Comparison of ENCODE assay signal across 8 cellular contexts in genomic region chr14:101823511-101824120, GRCh38.
DNase-seq lines count a peak whose midpoint lies in the region; ATAC-seq and TF ChIP-seq lines count a peak whose summit lies in the region.

No MANE protein-coding gene starts in this region.

- H3K27me3 ChIP-seq in dorsolateral prefrontal cortex (no peaks in the 10 kb centered on the region), sigmoid colon (no peaks in the 10 kb centered on the region)

- in situ Hi-C loops in G401 (cut with HindIII; ENCODE audit: low sequenced_read_pairs): no loop called here

- TF ChIP-seq EP300 in sigmoid colon (IDR thresholded peaks at IDR 0.05): peak; percentile 8 to 80 (median 58)

- intact Hi-C loops in dorsolateral prefrontal cortex (cut with DNase I) (loop anchor here in 1 of 2 donors (10.0 kb wide), 1 partner anchor 49 kb away; no protein-coding TSS in a partner anchor), sigmoid colon (cut with DNase I) (no loop called here)

- H3K4me3 ChIP-seq in dorsolateral prefrontal cortex: peak overlapping the region in 57 of 59 donors; percentile 1 to 60 (median 36)
- peak overlapping the region; percentile 19 to 38 (median 34) for H3K4me3 ChIP-seq in sigmoid colon

- DNase-seq in G401 (ENCODE audit: low spot score) (peak; percentile 72), dorsolateral prefrontal cortex (peak in 2 of 10 donors; percentile 36 to 57), sigmoid colon (peak; percentile 94), SIG-M5 treated with dmso at 0.1 percent for 504 hours (lab: John Stamatoyannopoulos, UW; ENCODE audit: unreplicated experiment) (no peak), NCI-H446 treated with DMSO at 0.1 percent for 48 hours (lab: John Stamatoyannopoulos, UW) (no peak), T1000 (lab: John Stamatoyannopoulos, UW) (no peak)
- peak; percentile 62 for DNase-seq in activated CD4-positive, CD25-positive, alpha-beta regulatory T cell treated with anti-CD3 and anti-CD28 coated beads, Interleukin-2, amount 50 U/mL, for 16 hours (ENCODE audit: low read depth, low spot score)

- H3K4me1 ChIP-seq in sigmoid colon: peaks cover 0 to 78% (median 59%) of the 10 kb centered on the region in 4 donors

- H3K27ac ChIP-seq in dorsolateral prefrontal cortex (peak overlapping the region in 51 of 59 donors; percentile 2 to 81 (median 63)), sigmoid colon (peak overlapping the region; percentile 87 to 95 (median 92))

- no peak for TF ChIP-seq CTCF in dorsolateral prefrontal cortex (IDR thresholded peaks at IDR 0.05 in 54 of 56, conservative IDR thresholded peaks at IDR 0.05 in 2 of 56; ENCODE audit: low read depth in 1 of 56, partially characterized antibody in 56 of 56)
- TF ChIP-seq CTCF in sigmoid colon (IDR thresholded peaks at IDR 0.05): no peak

- ATAC-seq in HG02588 (IDR thresholded peaks at IDR 0.05; ENCODE audit: unreplicated experiment): peak; percentile 58

- WGBS in sigmoid colon, 2 donors: 47 to 73% methylated on average over 12 of the region's 12 CpGs

- H3K9me3 ChIP-seq in sigmoid colon: no peaks in the 10 kb centered on the region

- H3K36me3 ChIP-seq in sigmoid colon: peaks cover 0 to 10% (median 0%) of the 10 kb centered on the region in 4 donors

- peak in 1 of 2 donors; percentile 30 for TF ChIP-seq POLR2A in sigmoid colon (IDR thresholded peaks at IDR 0.05)

Comparison
In these comparisons a context has a peak if more than half of its experiments do, and no peak if none do; other contexts are left out.
1. DNase-seq: peak in G401 (single experiment), activated CD4-positive, CD25-positive, alpha-beta regulatory T cell treated with anti-CD3 and anti-CD28 coated beads, Interleukin-2, amount 50 U/mL, for 16 hours (single experiment) and sigmoid colon (single experiment); none in SIG-M5 treated with dmso at 0.1 percent for 504 hours (single experiment), NCI-H446 treated with DMSO at 0.1 percent for 48 hours (single experiment) and T1000 (single experiment).